Comparison of ENCODE assay signal across 12 cellular contexts in genomic region chr7:151250181-151251095, GRCh38. TPM values are rescaled to one million over a fixed set of nuclear protein-coding genes. Genes with fewer than 3 reads are reported as not detected.
DNase-seq lines count a peak whose midpoint lies in the region; ATAC-seq, FAIRE-seq and TF ChIP-seq lines count a peak whose summit lies in the region.
"Had no signal": no experiment of that assay in that cellular context is flagged by ENCODE, and none has a peak within 500 bp of the region (broad histone marks: within the 10 kb centered on the region; RNA-seq: fewer than 3 reads in every experiment).

No MANE protein-coding gene starts in this region.

- no TSS peak for BruUV-seq in OCI-LY7 (replicated peaks; lab: Mats Ljungman, UMichigan)

- H3K36me3 Mint-ChIP-seq in CD4-positive, alpha-beta T cell (ENCODE audit: low read depth): no peaks in the 10 kb centered on the region
- H3K36me3 Mint-ChIP-seq in activated naive CD8-positive, alpha-beta T cell treated with anti-CD3 and anti-CD28 coated beads for 36 hours: no peaks in the 10 kb centered on the region

- no peak overlapping the region for H3K27ac ChIP-seq in CD4-positive, alpha-beta T cell (ENCODE audit: low read depth, low read length)
- peak overlapping the region; percentile 34 to 65 for H3K27ac ChIP-seq in kidney (ENCODE audit: low read depth in 2 of 2, low read length in 2 of 2)
- H3K27ac ChIP-seq in OCI-LY7 (ENCODE audit: low read depth, low read length, poor library complexity, severe bottlenecking): no peak overlapping the region

- H3K4me1 ChIP-seq in kidney (ENCODE audit: control insufficient read depth in 1 of 2, insufficient read depth in 1 of 2, low read depth in 1 of 2, low read length in 2 of 2) (peaks cover 18 to 47% of the 10 kb centered on the region in 2 donors), skeletal muscle satellite cell (ENCODE audit: control insufficient read depth, insufficient read depth, low read length) (peaks cover 58% of the 10 kb centered on the region), OCI-LY7 (ENCODE audit: insufficient read depth, low read length, poor library complexity, severe bottlenecking) (peaks cover 40% of the 10 kb centered on the region)

- intact Hi-C loops in CD4-positive, alpha-beta T cell (cut with DNase I, micrococcal nuclease): no loop called here
- intact Hi-C loops in kidney (cut with DNase I) (no loop called here), OCI-LY7 (cut with micrococcal nuclease; ENCODE audit: unreplicated experiment) (no loop called here)

- ATAC-seq in CD4-positive, alpha-beta T cell (ENCODE audit: poor library complexity): no peak
- ATAC-seq in HG02840 (IDR thresholded peaks at IDR 0.05; ENCODE audit: low FRiP score, unreplicated experiment): no peak

- no peaks in the 10 kb centered on the region for H3K9me3 Mint-ChIP-seq in CD4-positive, alpha-beta T cell
- H3K9me3 Mint-ChIP-seq in activated naive CD8-positive, alpha-beta T cell treated with anti-CD3 and anti-CD28 coated beads for 36 hours: no peaks in the 10 kb centered on the region

- H3K27me3 ChIP-seq in CD4-positive, alpha-beta T cell (ENCODE audit: control insufficient read depth, insufficient read depth, low read length): peaks cover 58% of the 10 kb centered on the region
- H3K27me3 ChIP-seq in skeletal muscle satellite cell (ENCODE audit: control insufficient read depth, insufficient read depth, low read length): peaks cover 13% of the 10 kb centered on the region

- H3K4me3 ChIP-seq in kidney (ENCODE audit: low read length in 2 of 2): peak overlapping the region in 1 of 2 donors; percentile 70
- H3K4me3 ChIP-seq in skeletal muscle satellite cell (ENCODE audit: low read length): peak overlapping the region; percentile 75
- H3K4me3 ChIP-seq in OCI-LY7 (ENCODE audit: low read depth, low read length, poor library complexity, severe bottlenecking): no peak overlapping the region

- H3K9ac ChIP-seq in kidney (ENCODE audit: low read length in 2 of 2): peak overlapping the region in 1 of 2 donors; percentile 22
- no peak overlapping the region for H3K9ac ChIP-seq in skeletal muscle satellite cell (ENCODE audit: low read depth, low read length)

- no peaks in the 10 kb centered on the region for H3K9me3 ChIP-seq in CD4-positive, alpha-beta T cell (ENCODE audit: control insufficient read depth, low read length)
- H3K9me3 ChIP-seq in kidney (ENCODE audit: control insufficient read depth in 1 of 2, low read length in 2 of 2) (no peaks in the 10 kb centered on the region), skeletal muscle satellite cell (replicated peaks; ENCODE audit: low read length) (no peaks in the 10 kb centered on the region), OCI-LY7 (ENCODE audit: low read length) (no peaks in the 10 kb centered on the region)

- no peak for DNase-seq in CD4-positive, alpha-beta T cell
- DNase-seq in activated naive CD8-positive, alpha-beta T cell treated with anti-CD3 and anti-CD28 coated beads for 36 hours: no peak
- DNase-seq in kidney: peak; percentile 39
- DNase-seq in DMS79 treated with DMSO at 0.1 percent for 48 hours (lab: John Stamatoyannopoulos, UW): no peak
- no peak for DNase-seq in OCI-LY7 (ENCODE audit: low spot score)
- no peak for DNase-seq in NCI-H82 (lab: John Stamatoyannopoulos, UW)
- DNase-seq: stimulated activated CD4-positive, alpha-beta T cell treated with anti-CD3 and anti-CD28 coated beads, Interleukin-4, amount 100 ng/mL, for 24 hours had no signal

- FAIRE-seq in kidney (lab: Jason Lieb, UNC): no peak

- TF ChIP-seq CTCF in CD4-positive, alpha-beta T cell (IDR thresholded peaks at IDR 0.05): no peak
- TF ChIP-seq CTCF in kidney (IDR thresholded peaks at IDR 0.05; ENCODE audit: borderline replicate concordance, extremely low read depth, insufficient read depth): no peak
- no peak for TF ChIP-seq CTCF in OCI-LY7 (conservative IDR thresholded peaks at IDR 0.05; ENCODE audit: low read length)

- POLR2A ChIA-PET in CD4-positive, alpha-beta T cell (lab: Charles Lee): no interaction called here
- POLR2A ChIA-PET in OCI-LY7 (lab: Charles Lee): interaction anchor here (0.6 to 0.9 kb wide), 2 partner anchors 12 to 37 kb away, joined by 3 read pairs; no protein-coding TSS in a partner anchor

- peak overlapping the region; percentile 74 for H3K4me3 Mint-ChIP-seq in CD4-positive, alpha-beta T cell
- peak overlapping the region; percentile 60 for H3K4me3 Mint-ChIP-seq in activated naive CD8-positive, alpha-beta T cell treated with anti-CD3 and anti-CD28 coated beads for 36 hours

- CTCF ChIA-PET in CD4-positive, alpha-beta T cell (lab: Charles Lee): no interaction called here
- CTCF ChIA-PET in OCI-LY7 (lab: Charles Lee; ENCODE audit: unreplicated experiment): no interaction called here

- H3K36me3 ChIP-seq in kidney (ENCODE audit: control insufficient read depth in 1 of 2, insufficient read depth in 2 of 2, low read length in 2 of 2): no peaks in the 10 kb centered on the region
- H3K36me3 ChIP-seq in skeletal muscle satellite cell (ENCODE audit: insufficient read depth, low read length): no peaks in the 10 kb centered on the region
- no peaks in the 10 kb centered on the region for H3K36me3 ChIP-seq in OCI-LY7 (ENCODE audit: insufficient read depth, low read length)

- peaks cover 86% of the 10 kb centered on the region for H3K27me3 Mint-ChIP-seq in CD4-positive, alpha-beta T cell
- H3K27me3 Mint-ChIP-seq in activated naive CD8-positive, alpha-beta T cell treated with anti-CD3 and anti-CD28 coated beads for 36 hours: peaks cover 43% of the 10 kb centered on the region

- H2AFZ ChIP-seq in OCI-LY7 (ENCODE audit: low read length): no peak overlapping the region

- H4K20me1 ChIP-seq in OCI-LY7 (ENCODE audit: insufficient read depth, low read length): no peaks in the 10 kb centered on the region

- H3K4me1 Mint-ChIP-seq in CD4-positive, alpha-beta T cell (ENCODE audit: low read depth): peaks cover 47% of the 10 kb centered on the region
- peaks cover 31% of the 10 kb centered on the region for H3K4me1 Mint-ChIP-seq in activated naive CD8-positive, alpha-beta T cell treated with anti-CD3 and anti-CD28 coated beads for 36 hours

- H3K79me2 ChIP-seq in OCI-LY7 (ENCODE audit: insufficient read depth, low read depth, low read length): no peaks in the 10 kb centered on the region

- no peak overlapping the region for H3K27ac Mint-ChIP-seq in CD4-positive, alpha-beta T cell
- no peak overlapping the region for H3K27ac Mint-ChIP-seq in activated naive CD8-positive, alpha-beta T cell treated with anti-CD3 and anti-CD28 coated beads for 36 hours

- H3K9me2 ChIP-seq in OCI-LY7 (ENCODE audit: insufficient read depth, low read length): no peaks in the 10 kb centered on the region

- peak overlapping the region; percentile 92 for H3K4me2 ChIP-seq in skeletal muscle satellite cell (ENCODE audit: low read length)
- H3K4me2 ChIP-seq in OCI-LY7 (ENCODE audit: low read length): no peak overlapping the region

RNA-seq across cellular contexts. Expression of gene SMARCD3, which starts 1.9 kb away (rescaled TPM):
- 10 to 100 TPM; 11.8 to 14.8 TPM for total RNA-seq in CD4-positive, alpha-beta T cell
- 1 to 10 TPM; 4.1 to 4.3 TPM for total RNA-seq in activated naive CD8-positive, alpha-beta T cell treated with anti-CD3 and anti-CD28 coated beads for 36 hours
- 52.5 TPM for total RNA-seq in kidney
- 46.4 TPM for polyA plus RNA-seq in kidney (ENCODE audit: insufficient read depth, low read depth, low replicate concordance)
- total RNA-seq in skeletal muscle satellite cell (2012; rRNA removed): 19.5 and 28.6 TPM in 2 replicates
- total RNA-seq in OCI-LY7 (2014; rRNA removed; shearing (Covaris generic)): 1.5 and 2.5 TPM in 2 replicates
- total RNA-seq in OCI-LY7 (2022): 1.5 and 1.9 TPM in 2 replicates

RNA-seq across cellular contexts. Expression of gene CHPF2, which starts 18.2 kb away (rescaled TPM):
- total RNA-seq in CD4-positive, alpha-beta T cell: 10 to 100 TPM; 29.6 to 30.5 TPM
- 10 to 100 TPM; 24.5 to 25.1 TPM for total RNA-seq in activated naive CD8-positive, alpha-beta T cell treated with anti-CD3 and anti-CD28 coated beads for 36 hours
- total RNA-seq in kidney: 45.2 TPM
- 15.6 TPM for polyA plus RNA-seq in kidney (ENCODE audit: insufficient read depth, low read depth, low replicate concordance)
- total RNA-seq in skeletal muscle satellite cell (2012; rRNA removed): 64.9 and 65.4 TPM in 2 replicates
- 19.8 and 27.0 TPM in 2 replicates for total RNA-seq in OCI-LY7 (2014; rRNA removed; shearing (Covaris generic))
- 29.8 and 34.2 TPM in 2 replicates for total RNA-seq in OCI-LY7 (2022)

RNA-seq across cellular contexts. Expression of gene ABCF2, which starts 23.4 kb away (rescaled TPM):
- total RNA-seq in CD4-positive, alpha-beta T cell: 10 to 100 TPM; 12.3 to 13.2 TPM
- 10 to 100 TPM; 85.2 to 87.5 TPM for total RNA-seq in activated naive CD8-positive, alpha-beta T cell treated with anti-CD3 and anti-CD28 coated beads for 36 hours
- 30.8 TPM for total RNA-seq in kidney
- polyA plus RNA-seq in kidney (ENCODE audit: insufficient read depth, low read depth, low replicate concordance): 22.5 TPM
- total RNA-seq in skeletal muscle satellite cell (2012; rRNA removed): 81.7 and 89.0 TPM in 2 replicates
- total RNA-seq in OCI-LY7 (2014; rRNA removed; shearing (Covaris generic)): 30.7 and 31.8 TPM in 2 replicates
- total RNA-seq in OCI-LY7 (2022): 28.6 and 44.9 TPM in 2 replicates

RNA-seq across cellular contexts. Expression of gene H2BK1, which starts 40.1 kb away (rescaled TPM):
- not detected for total RNA-seq in CD4-positive, alpha-beta T cell
- total RNA-seq in activated naive CD8-positive, alpha-beta T cell treated with anti-CD3 and anti-CD28 coated beads for 36 hours: not detected
- total RNA-seq in kidney (not detected), OCI-LY7 (2022) (not detected in 2 replicates)
- polyA plus RNA-seq in kidney (ENCODE audit: insufficient read depth, low read depth, low replicate concordance): not detected
- total RNA-seq in skeletal muscle satellite cell (2012; rRNA removed): not detected in 2 replicates
- total RNA-seq in OCI-LY7 (2014; rRNA removed; shearing (Covaris generic)): 1.3 TPM in 1 of 2 replicates, not detected in the other
- total RNA-seq: activated CD8-positive, alpha-beta memory T cell treated with anti-CD3 and anti-CD28 coated beads for 36 hours; kidney epithelial cell; RPMI7951 had no signal

Comparison
In these comparisons a context has a peak if more than half of its experiments do, and no peak if none do; other contexts are left out.
1. H3K27ac ChIP-seq: peak in kidney (2 of 2); none in CD4-positive, alpha-beta T cell (single experiment) and OCI-LY7 (single experiment).